6 cellular contexts compared by ENCODE assay signal in the genomic region with DNA sequence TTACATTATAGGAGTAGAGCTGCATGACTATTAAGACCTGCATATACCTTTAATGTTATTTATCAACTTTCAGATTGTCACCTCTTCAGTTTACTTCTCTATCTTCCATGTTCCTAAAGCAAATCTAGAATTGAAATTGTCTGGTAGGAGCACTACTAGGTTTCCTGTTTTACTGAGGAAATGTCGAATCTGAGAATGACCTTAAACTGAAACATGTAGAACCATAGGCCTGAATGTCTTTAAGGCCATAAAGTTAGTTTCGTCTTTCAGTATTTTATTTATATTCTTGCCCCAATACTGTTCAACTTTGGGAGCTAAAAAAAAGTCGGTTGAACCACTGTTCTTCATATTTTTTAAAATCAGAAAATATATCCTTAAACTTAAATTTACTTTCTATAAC.
"Had no signal": no experiment of that assay in that cellular context is flagged by ENCODE, and none has a peak within 500 bp of the region (broad histone marks: within the 10 kb centered on the region; RNA-seq: fewer than 3 reads in every experiment).

No MANE protein-coding gene starts in this region.

- DNase-seq: IMR-90, KBM-7 had no signal

- H3K4me3 ChIP-seq: K562 had no signal

- H3K27ac ChIP-seq: HL-60 had no signal

- ATAC-seq: HepG2, K562 had no signal

- H3K4me3 Mint-ChIP-seq: IgD-negative memory B cell had no signal

- H3K27me3 Mint-ChIP-seq: IgD-negative memory B cell had no signal

- H3K27ac Mint-ChIP-seq: IgD-negative memory B cell had no signal

- H3K4me1 Mint-ChIP-seq: IgD-negative memory B cell had no signal
